Comparison of ENCODE assay signal across 23 cellular contexts in genomic region chr17:82653651-82654528, GRCh38. TPM values are rescaled to one million over a fixed set of nuclear protein-coding genes. Genes with fewer than 3 reads are reported as not detected.
DNase-seq lines count a peak whose midpoint lies in the region; ATAC-seq, FAIRE-seq and TF ChIP-seq lines count a peak whose summit lies in the region.
"Had no signal": no experiment of that assay in that cellular context is flagged by ENCODE, and none has a peak within 500 bp of the region (broad histone marks: within the 10 kb centered on the region; RNA-seq: fewer than 3 reads in every experiment).

No MANE protein-coding gene starts in this region.

- H3K27ac ChIP-seq in heart left ventricle (peak overlapping the region in 8 of 12 donors; percentile 43 to 78 (median 66)), right atrium auricular region (no peak overlapping the region), dorsolateral prefrontal cortex (peak overlapping the region in 36 of 59 donors; percentile 4 to 72 (median 42))

- H3K27me3 ChIP-seq in heart left ventricle, result no peaks in the 10 kb centered on the region
- no peaks in the 10 kb centered on the region for H3K27me3 ChIP-seq in right atrium auricular region
- H3K27me3 ChIP-seq in dorsolateral prefrontal cortex, result no peaks in the 10 kb centered on the region

- H3K4me3 ChIP-seq in heart left ventricle, result no peak overlapping the region
- H3K4me3 ChIP-seq in right atrium auricular region, result no peak overlapping the region
- H3K4me3 ChIP-seq in dorsolateral prefrontal cortex, result no peak overlapping the region
- H3K4me3 ChIP-seq: lung had no signal

- no peak for TF ChIP-seq CTCF in heart left ventricle (IDR thresholded peaks at IDR 0.05)
- no peak for TF ChIP-seq CTCF in right atrium auricular region (IDR thresholded peaks at IDR 0.05)
- TF ChIP-seq CTCF in dorsolateral prefrontal cortex (IDR thresholded peaks at IDR 0.05 in 54 of 56, conservative IDR thresholded peaks at IDR 0.05 in 2 of 56; ENCODE audit: low read depth in 1 of 56, partially characterized antibody in 56 of 56), result no peak
- TF ChIP-seq CTCF in nephron progenitor cell (IDR thresholded peaks at IDR 0.05), result no peak
- no peak for TF ChIP-seq CTCF in type B pancreatic cell (conservative IDR thresholded peaks at IDR 0.05)
- TF ChIP-seq CTCF in D721Med (IDR thresholded peaks at IDR 0.05; ENCODE audit: insufficient read depth, missing control alignments), result no peak

- no peak for FAIRE-seq in D721Med (lab: Jason Lieb, UNC)
- FAIRE-seq: A204.1 had no signal

- no peak for TF ChIP-seq POLR2A in heart left ventricle (IDR thresholded peaks at IDR 0.05)

- H3K4me1 ChIP-seq in heart left ventricle (peaks cover 0 to 24% (median 4%) of the 10 kb centered on the region in 12 donors), right atrium auricular region (peaks cover 0 to 3% of the 10 kb centered on the region in 2 donors)

- peaks cover 4% of the 10 kb centered on the region for H3K9me3 Mint-ChIP-seq in nephron progenitor cell
- no peaks in the 10 kb centered on the region for H3K9me3 Mint-ChIP-seq in type B pancreatic cell
- H3K9me3 Mint-ChIP-seq: activated naive CD8-positive, alpha-beta T cell treated with anti-CD3 and anti-CD28 coated beads, Interleukin-2, amount 10 ng/mL, durations not matched to agents 7 days and 5 days; CD8-positive, alpha-beta T cell; neural crest cell had no signal

- ATAC-seq in heart left ventricle, result no peak
- ATAC-seq: CD8-positive, alpha-beta T cell had no signal

- H3K36me3 ChIP-seq in heart left ventricle (peaks cover 0 to 36% (median 7%) of the 10 kb centered on the region in 9 donors), right atrium auricular region (peaks cover 6% of the 10 kb centered on the region)

- H3K36me3 Mint-ChIP-seq in nephron progenitor cell (ENCODE audit: low read depth) (peaks cover 14% of the 10 kb centered on the region), type B pancreatic cell (peaks cover 7% of the 10 kb centered on the region)
- H3K36me3 Mint-ChIP-seq: activated naive CD8-positive, alpha-beta T cell treated with anti-CD3 and anti-CD28 coated beads, Interleukin-2, amount 10 ng/mL, durations not matched to agents 7 days and 5 days had no signal

- WGBS in heart left ventricle, 4 donors, result 81 to 84% (median 83%) methylated on average over 22 to 30 of the region's 30 CpGs

- H3K9me3 ChIP-seq in heart left ventricle (no peaks in the 10 kb centered on the region), right atrium auricular region (no peaks in the 10 kb centered on the region)

- H3K4me3 Mint-ChIP-seq in nephron progenitor cell (no peak overlapping the region), type B pancreatic cell (no peak overlapping the region)
- H3K4me3 Mint-ChIP-seq: activated naive CD8-positive, alpha-beta T cell treated with anti-CD3 and anti-CD28 coated beads, Interleukin-2, amount 10 ng/mL, durations not matched to agents 7 days and 5 days; CD8-positive, alpha-beta T cell; neural crest cell had no signal

- DNase-seq in heart left ventricle (peak in 1 of 5 donors; percentile 17), right atrium auricular region (ENCODE audit: low spot score) (no peak), dorsolateral prefrontal cortex (peak in 1 of 10 donors; percentile 37), nephron progenitor cell (no peak), type B pancreatic cell (ENCODE audit: extremely low spot score, unreplicated experiment) (no peak), ureter (ENCODE audit: low spot score) (no peak), D721Med (ENCODE audit: insufficient read length, low spot score) (no peak)
- no peak for DNase-seq in activated CD4-positive, alpha-beta T cell treated with anti-CD3 and anti-CD28 coated beads, Interleukin-2, amount 50 U/mL, for 48 hours
- DNase-seq: activated effector memory CD4-positive, alpha-beta T cell treated with anti-CD3 and anti-CD28 coated beads, Interleukin-2, amount 50 U/mL, for 16 hours; activated naive CD8-positive, alpha-beta T cell treated with anti-CD3 and anti-CD28 coated beads, Interleukin-2, amount 10 ng/mL, durations not matched to agents 7 days and 5 days; CD8-positive, alpha-beta T cell; DMS153; islet precursor cell; NCI-H1105; NCI-H2107; NCI-H446; NCI-H82; stimulated activated CD4-positive, alpha-beta T cell treated with anti-CD3 and anti-CD28 coated beads, Interleukin-15, amount 100 ng/mL, for 24 hours; stimulated activated naive CD4-positive, alpha-beta T cell; T-helper 2 cell had no signal

- intact Hi-C loops in heart left ventricle (cut with DNase I), result loop anchor here in 1 of 10 donors (5.0 kb wide), 1 partner anchor 43 kb away; the partner anchor contains the start of gene RAB40B
- intact Hi-C loops in dorsolateral prefrontal cortex (cut with DNase I), result loop anchor here (5.0 to 10.0 kb wide), 4 partner anchors 48 to 299 kb away; partner anchors contain the start of genes TBCD (in 1 of the 2) and TEX19 (in 1 of the 2)

- H3K27ac Mint-ChIP-seq in nephron progenitor cell, result peak overlapping the region; percentile 25
- peak overlapping the region; percentile 88 for H3K27ac Mint-ChIP-seq in type B pancreatic cell
- H3K27ac Mint-ChIP-seq: activated naive CD8-positive, alpha-beta T cell treated with anti-CD3 and anti-CD28 coated beads, Interleukin-2, amount 10 ng/mL, durations not matched to agents 7 days and 5 days; CD8-positive, alpha-beta T cell had no signal

- peaks cover 34% of the 10 kb centered on the region for H3K4me1 Mint-ChIP-seq in nephron progenitor cell
- H3K4me1 Mint-ChIP-seq in type B pancreatic cell (ENCODE audit: unreplicated experiment), result peaks cover 5% of the 10 kb centered on the region
- H3K4me1 Mint-ChIP-seq: activated naive CD8-positive, alpha-beta T cell treated with anti-CD3 and anti-CD28 coated beads, Interleukin-2, amount 10 ng/mL, durations not matched to agents 7 days and 5 days; neural crest cell had no signal

- H3K27me3 Mint-ChIP-seq in nephron progenitor cell (ENCODE audit: low read depth, poor library complexity), result peaks cover 25% of the 10 kb centered on the region
- H3K27me3 Mint-ChIP-seq in type B pancreatic cell, result no peaks in the 10 kb centered on the region
- H3K27me3 Mint-ChIP-seq: activated naive CD8-positive, alpha-beta T cell treated with anti-CD3 and anti-CD28 coated beads, Interleukin-2, amount 10 ng/mL, durations not matched to agents 7 days and 5 days had no signal

RNA-seq across cellular contexts. Expression of gene WDR45B, which starts 5.6 kb away (rescaled TPM):
- total RNA-seq in heart left ventricle, result 10 to 100 TPM; 33.9 to 48.2 (median 40.1) TPM
- polyA plus RNA-seq in heart left ventricle, result 10 to 100 TPM; 23.5 to 60.7 TPM
- total RNA-seq in right atrium auricular region, result 10 to 100 TPM; 41.2 to 46.4 TPM
- total RNA-seq in dorsolateral prefrontal cortex, result 100 to 1,000 TPM in 7 of 120 experiments, 10 to 100 TPM in 113; 61.0 to 110 (median 83.4) TPM
- total RNA-seq in type B pancreatic cell (ENCODE audit: low replicate concordance), result 74.0 and 100 TPM in 2 replicates
- 96.0 TPM for total RNA-seq in ureter

RNA-seq across cellular contexts. Expression of gene RAB40B, which starts 44.6 kb away (rescaled TPM):
- 10 to 100 TPM; 15.2 to 37.7 (median 23.7) TPM for total RNA-seq in heart left ventricle
- polyA plus RNA-seq in heart left ventricle, result 10 to 100 TPM; 10.9 to 13.3 TPM
- 10 to 100 TPM; 10.2 to 20.8 TPM for total RNA-seq in right atrium auricular region
- total RNA-seq in dorsolateral prefrontal cortex, result 100 to 1,000 TPM in 68 of 120 experiments, 10 to 100 TPM in 52; 61.9 to 320 (median 103) TPM
- 16.7 and 18.9 TPM in 2 replicates for total RNA-seq in type B pancreatic cell (ENCODE audit: low replicate concordance)
- total RNA-seq in ureter, result 18.9 TPM

Comparison
In these comparisons a context has a peak if more than half of its experiments do, and no peak if none do; other contexts are left out.
1. H3K27ac ChIP-seq: peak in heart left ventricle (8 of 12) and dorsolateral prefrontal cortex (36 of 59); none in right atrium auricular region (0 of 2).